ENCODE assay signal across 27 cellular contexts in genomic region chr10:11058014-11058413, GRCh38. TPM values are rescaled to one million over a fixed set of nuclear protein-coding genes. Genes with fewer than 3 reads are reported as not detected.
A peak's percentile ranks its signal among the peaks of the same experiment; 100 is the strongest.
DNase-seq lines count a peak whose midpoint lies in the region; FAIRE-seq and TF ChIP-seq lines count a peak whose summit lies in the region.
"Had no signal": no experiment of that assay in that cellular context is flagged by ENCODE, and none has a peak within 500 bp of the region (broad histone marks: within the 10 kb centered on the region; RNA-seq: fewer than 3 reads in every experiment).

No MANE protein-coding gene starts in this region.

- no TSS peak for BruUV-seq in OCI-LY7 (replicated peaks; lab: Mats Ljungman, UMichigan)

- H3K27ac Mint-ChIP-seq in nephron: peak overlapping the region; percentile 0 to 25 (median 13)
- H3K27ac Mint-ChIP-seq: CD14-positive monocyte; CD8-positive, alpha-beta memory T cell; H9 had no signal

- H3K4me1 Mint-ChIP-seq in nephron: peaks cover 30% of the 10 kb centered on the region
- H3K4me1 Mint-ChIP-seq: CD14-positive monocyte; CD8-positive, alpha-beta memory T cell had no signal

- no peaks in the 10 kb centered on the region for H4K20me1 ChIP-seq in OCI-LY7 (ENCODE audit: insufficient read depth, low read length)

- no peak overlapping the region for H3K18ac ChIP-seq in neuronal stem cell (ENCODE audit: low read length)

- in situ Hi-C loops in ACHN (cut with HindIII; ENCODE audit: low pct_ligation_motif_present, low pct_unique_long_range_greater_than_20kb, low sequenced_read_pairs): no loop called here
- in situ Hi-C loops in Caki2 (cut with HindIII; ENCODE audit: low pct_unique_long_range_greater_than_20kb, low sequenced_read_pairs): no loop called here

- no peak overlapping the region for H3K23ac ChIP-seq in neuronal stem cell (ENCODE audit: low read depth, low read length, poor library complexity)

- H3K4me2 ChIP-seq in OCI-LY7 (ENCODE audit: low read length) (no peak overlapping the region), neuronal stem cell (ENCODE audit: insufficient read depth, low read length, poor library complexity, severe bottlenecking) (no peak overlapping the region)
- H3K4me2 ChIP-seq: GM23338 had no signal

- CTCF ChIA-PET in OCI-LY7 (lab: Charles Lee; ENCODE audit: unreplicated experiment): no interaction called here

- intact Hi-C loops in kidney (cut with DNase I) (no loop called here), OCI-LY7 (cut with micrococcal nuclease; ENCODE audit: unreplicated experiment) (no loop called here), sigmoid colon (cut with DNase I) (no loop called here)

- H3K27ac ChIP-seq in kidney (ENCODE audit: low read depth in 2 of 2, low read length in 2 of 2): no peak overlapping the region
- no peak overlapping the region for H3K27ac ChIP-seq in OCI-LY7 (ENCODE audit: low read depth, low read length, poor library complexity, severe bottlenecking)
- H3K27ac ChIP-seq in neuronal stem cell (replicated peaks; ENCODE audit: low read length): no peak overlapping the region
- H3K27ac ChIP-seq in sigmoid colon: no peak overlapping the region
- H3K27ac ChIP-seq: RWPE1, SK-N-MC had no signal

- H3K27me3 ChIP-seq in neuronal stem cell (ENCODE audit: control insufficient read depth in 3 of 3, insufficient read depth in 3 of 3, low read depth in 1 of 3, low read length in 3 of 3) (no peaks in the 10 kb centered on the region), sigmoid colon (no peaks in the 10 kb centered on the region)
- H3K27me3 ChIP-seq: BE2C had no signal

- DNase-seq in ACHN (peak; percentile 43), Caki2 (ENCODE audit: low read depth) (peak; percentile 19), kidney (no peak), SK-N-DZ (ENCODE audit: low spot score) (no peak), OCI-LY7 (ENCODE audit: low spot score) (no peak), neuronal stem cell (ENCODE audit: low spot score) (no peak), sigmoid colon (no peak)
- DNase-seq: BE2C; CD8-positive, alpha-beta memory T cell; H9; Kasumi-1; NCI-H1105; NCI-H1436 treated with DMSO at 0.1 percent for 48 hours; NCI-H187 treated with DMSO at 0.1 percent for 48 hours; NCI-H446 treated with DMSO at 0.1 percent for 48 hours; NCI-H526; NCI-H82; SHP77 treated with DMSO at 0.1 percent for 48 hours had no signal

- POLR2A ChIA-PET in OCI-LY7 (lab: Charles Lee): interaction anchor here (0.7 to 1.2 kb wide), 3 partner anchors 18 to 1816 kb away, joined by 3 to 4 read pairs (median 4); no protein-coding TSS in a partner anchor

- no peak overlapping the region for H4K91ac ChIP-seq in neuronal stem cell (ENCODE audit: low read depth, low read length, poor library complexity)

- no peak overlapping the region for H2BK120ac ChIP-seq in neuronal stem cell (ENCODE audit: low read depth, low read length)

- H2BK12ac ChIP-seq in neuronal stem cell (ENCODE audit: low read length): no peak overlapping the region

- no peak overlapping the region for H2BK15ac ChIP-seq in neuronal stem cell (ENCODE audit: low read length)

- H3K9me3 ChIP-seq in kidney (ENCODE audit: control insufficient read depth in 1 of 2, low read length in 2 of 2): no peaks in the 10 kb centered on the region
- no peaks in the 10 kb centered on the region for H3K9me3 ChIP-seq in OCI-LY7 (ENCODE audit: low read length)
- H3K9me3 ChIP-seq in neuronal stem cell (replicated peaks in 1 of 2; ENCODE audit: control insufficient read depth in 2 of 2, insufficient read depth in 1 of 2, low read depth in 1 of 2, low read length in 2 of 2): peaks cover 1 to 6% of the 10 kb centered on the region in 2 donors
- H3K9me3 ChIP-seq in sigmoid colon: no peaks in the 10 kb centered on the region
- H3K9me3 ChIP-seq: BE2C had no signal

- no peak for TF ChIP-seq CTCF in kidney (IDR thresholded peaks at IDR 0.05; ENCODE audit: borderline replicate concordance, extremely low read depth, insufficient read depth)
- TF ChIP-seq CTCF in nephron (IDR thresholded peaks at IDR 0.05; ENCODE audit: unreplicated experiment in 3 of 3): no peak
- no peak for TF ChIP-seq CTCF in OCI-LY7 (conservative IDR thresholded peaks at IDR 0.05; ENCODE audit: low read length)
- TF ChIP-seq CTCF in sigmoid colon (IDR thresholded peaks at IDR 0.05): no peak

- no peaks in the 10 kb centered on the region for H3K79me2 ChIP-seq in OCI-LY7 (ENCODE audit: insufficient read depth, low read depth, low read length)

- H3K79me1 ChIP-seq in neuronal stem cell (ENCODE audit: low read depth, low read length): no peaks in the 10 kb centered on the region

- no peaks in the 10 kb centered on the region for H3K9me2 ChIP-seq in OCI-LY7 (ENCODE audit: insufficient read depth, low read length)

- no peak for TF ChIP-seq POLR2A in sigmoid colon (IDR thresholded peaks at IDR 0.05)

- H2BK5ac ChIP-seq in neuronal stem cell (ENCODE audit: low read length): no peak overlapping the region

- peaks cover 0 to 2% of the 10 kb centered on the region in 2 donors for H3K4me1 ChIP-seq in kidney (ENCODE audit: control insufficient read depth in 1 of 2, insufficient read depth in 1 of 2, low read depth in 1 of 2, low read length in 2 of 2)
- H3K4me1 ChIP-seq in OCI-LY7 (ENCODE audit: insufficient read depth, low read length, poor library complexity, severe bottlenecking): no peaks in the 10 kb centered on the region
- H3K4me1 ChIP-seq in neuronal stem cell (ENCODE audit: control insufficient read depth in 2 of 2, insufficient read depth in 1 of 2, low read depth in 1 of 2, low read length in 2 of 2): no peaks in the 10 kb centered on the region
- peaks cover 0 to 11% (median 0%) of the 10 kb centered on the region in 4 donors for H3K4me1 ChIP-seq in sigmoid colon
- H3K4me1 ChIP-seq: BE2C had no signal

- H4K8ac ChIP-seq in neuronal stem cell (ENCODE audit: low read depth, low read length): no peak overlapping the region

- no peak overlapping the region for H3K4ac ChIP-seq in neuronal stem cell (ENCODE audit: low read length)

- H3K9ac ChIP-seq in kidney (ENCODE audit: low read length in 2 of 2) (no peak overlapping the region), neuronal stem cell (ENCODE audit: low read depth, low read length, poor library complexity) (no peak overlapping the region)

- H2AFZ ChIP-seq in OCI-LY7 (ENCODE audit: low read length): no peak overlapping the region
- no peak overlapping the region for H2AFZ ChIP-seq in neuronal stem cell (ENCODE audit: low read length)
- H2AFZ ChIP-seq: GM23338 had no signal

- H3K36me3 ChIP-seq in kidney (ENCODE audit: control insufficient read depth in 1 of 2, insufficient read depth in 2 of 2, low read length in 2 of 2): no peaks in the 10 kb centered on the region
- no peaks in the 10 kb centered on the region for H3K36me3 ChIP-seq in OCI-LY7 (ENCODE audit: insufficient read depth, low read length)
- no peaks in the 10 kb centered on the region for H3K36me3 ChIP-seq in neuronal stem cell (replicated peaks in 1 of 2; ENCODE audit: control insufficient read depth in 2 of 2, insufficient read depth in 2 of 2, low read length in 2 of 2)
- H3K36me3 ChIP-seq in sigmoid colon: no peaks in the 10 kb centered on the region
- H3K36me3 ChIP-seq: BE2C had no signal

- TF ChIP-seq EP300 in sigmoid colon (IDR thresholded peaks at IDR 0.05): no peak

- H2AK5ac ChIP-seq in neuronal stem cell (ENCODE audit: low read depth, low read length): no peak overlapping the region

- H3K14ac ChIP-seq in neuronal stem cell (ENCODE audit: low read length): no peak overlapping the region

- H3K4me3 Mint-ChIP-seq in nephron: no peak overlapping the region
- H3K4me3 Mint-ChIP-seq: CD14-positive monocyte; CD8-positive, alpha-beta memory T cell; GM23338; H9 had no signal

- peaks cover 12% of the 10 kb centered on the region for H3K36me3 Mint-ChIP-seq in nephron (ENCODE audit: low read depth)
- H3K36me3 Mint-ChIP-seq: CD14-positive monocyte; CD8-positive, alpha-beta memory T cell had no signal

- WGBS in neuronal stem cell (ENCODE audit: extremely low coverage in 2 of 2, insufficient read length in 2 of 2, insufficient replicate concordance in 1 of 2), 2 donors: no CpG with 5 or more reads among the region's 4 CpGs
- WGBS in sigmoid colon, 2 donors: 55 to 78% methylated on average over 4 of the region's 4 CpGs

- peak; percentile 30 for FAIRE-seq in kidney (lab: Jason Lieb, UNC)
- FAIRE-seq: D721Med, G401.6, HTR-8/SVneo, K562 had no signal

- H3K9me3 Mint-ChIP-seq in nephron: peaks cover 11% of the 10 kb centered on the region
- H3K9me3 Mint-ChIP-seq: CD8-positive, alpha-beta memory T cell had no signal

- H3K4me3 ChIP-seq in kidney (ENCODE audit: low read length in 2 of 2) (no peak overlapping the region), OCI-LY7 (ENCODE audit: low read depth, low read length, poor library complexity, severe bottlenecking) (no peak overlapping the region), neuronal stem cell (ENCODE audit: low read length in 2 of 2) (no peak overlapping the region), sigmoid colon (no peak overlapping the region)
- H3K4me3 ChIP-seq: GM23338, K562, SK-N-MC had no signal

- H3K27me3 Mint-ChIP-seq in nephron (ENCODE audit: low read depth): no peaks in the 10 kb centered on the region

RNA-seq across cellular contexts. Expression of gene CELF2, which starts 40.3 kb away (rescaled TPM):
- total RNA-seq in Caki2 (2014; rRNA removed; shearing (Covaris generic); ENCODE audit: low replicate concordance): 0.10 TPM in 1 of 2 replicates, not detected in the other
- 39.2 TPM for total RNA-seq in kidney
- polyA plus RNA-seq in kidney (ENCODE audit: insufficient read depth, low read depth, low replicate concordance): 1.7 TPM
- polyA plus RNA-seq in SK-N-DZ (2014; cell fraction: cytosol; rRNA removed): 0.02 and 0.39 TPM in 2 replicates
- 0.40 and 0.59 TPM in 2 replicates for polyA plus RNA-seq in SK-N-DZ (2014; cell fraction: nucleus; rRNA removed)
- total RNA-seq in OCI-LY7 (2014; rRNA removed; shearing (Covaris generic)): 3.0 and 5.4 TPM in 2 replicates
- 17.2 and 19.1 TPM in 2 replicates for total RNA-seq in OCI-LY7 (2022)
- polyA plus RNA-seq in neuronal stem cell (2013, experiment 1 of 2): 32.5 TPM
- 34.4 TPM for polyA plus RNA-seq in neuronal stem cell (2013, experiment 2 of 2)
- 10 to 100 TPM; 48.9 to 83.1 (median 60.3) TPM for total RNA-seq in sigmoid colon
- polyA plus RNA-seq in sigmoid colon: 10 to 100 TPM in 2 of 3 donors, 1 to 10 TPM in 1; 6.0 to 27.5 (median 12.6) TPM

Comparison
In these comparisons a context has a peak if more than half of its experiments do, and no peak if none do; other contexts are left out.
1. DNase-seq: peak in ACHN (single experiment) and Caki2 (single experiment); none in kidney (single experiment), SK-N-DZ (single experiment), OCI-LY7 (single experiment), neuronal stem cell (single experiment) and sigmoid colon (single experiment).